Comparison of ENCODE assay signal across 35 cellular contexts in the genomic region with DNA sequence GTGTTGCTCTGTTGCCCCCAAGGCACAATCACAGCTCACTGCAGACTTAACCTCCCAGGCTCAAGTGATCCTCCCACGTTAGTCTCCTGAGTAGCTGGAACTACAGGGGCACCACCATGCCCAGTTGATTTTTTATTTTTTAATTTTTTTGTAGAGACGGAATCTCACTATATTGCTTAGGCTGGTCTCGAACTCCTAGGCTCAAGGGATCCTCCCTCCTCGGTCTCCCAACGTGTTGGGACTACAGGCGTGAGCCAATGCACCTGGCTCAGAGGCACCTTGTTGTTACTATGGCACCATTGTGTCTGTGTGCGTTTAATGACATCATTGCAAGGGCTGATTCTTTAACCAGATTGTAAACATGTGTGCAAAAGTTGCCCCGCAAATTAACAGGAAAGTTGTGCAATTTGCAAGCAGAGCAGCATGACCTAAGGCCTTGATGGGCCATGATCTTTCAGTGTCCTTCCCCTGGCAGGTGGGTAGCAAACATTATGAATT. TPM values are rescaled to one million over a fixed set of nuclear protein-coding genes. Genes with fewer than 3 reads are reported as not detected.
DNase-seq lines count a peak whose midpoint lies in the region; ATAC-seq, FAIRE-seq and TF ChIP-seq lines count a peak whose summit lies in the region.
"Had no signal": no experiment of that assay in that cellular context is flagged by ENCODE, and none has a peak within 500 bp of the region (broad histone marks: within the 10 kb centered on the region; RNA-seq: fewer than 3 reads in every experiment).

No MANE protein-coding gene starts in this region.

- no peak overlapping the region for H2AFZ ChIP-seq in IMR-90 (replicated peaks; ENCODE audit: low read length, poor library complexity)
- H2AFZ ChIP-seq in GM12878 (ENCODE audit: control insufficient read depth, low read depth, low read length), result no peak overlapping the region

- H2BK5ac ChIP-seq in IMR-90 (ENCODE audit: low read depth, low read length, poor library complexity, severe bottlenecking), result no peak overlapping the region

- intact Hi-C loops in IMR-90 (cut with micrococcal nuclease), result no loop called here
- intact Hi-C loops in GM12878 (cut with micrococcal nuclease; ENCODE audit: unreplicated experiment), result loop anchor here (10.0 kb wide), 1 partner anchor 113 kb away; a partner anchor contains a TSS
- intact Hi-C loops in mucosa of descending colon (cut with DNase I, micrococcal nuclease), result no loop called here

- no peak overlapping the region for H4K5ac ChIP-seq in IMR-90 (ENCODE audit: low read depth, low read length)

- H3K79me1 ChIP-seq in IMR-90 (ENCODE audit: low read depth in 1 of 2, low read length in 2 of 2), result no peaks in the 10 kb centered on the region

- TF ChIP-seq RAD21 in IMR-90 (IDR thresholded peaks at IDR 0.05; ENCODE audit: low read length), result no peak
- no peak for TF ChIP-seq RAD21 in GM12878 (IDR thresholded peaks at IDR 0.05; ENCODE audit: insufficient read depth, low read depth, low read length)

- H3K4me2 ChIP-seq in IMR-90 (ENCODE audit: low read depth, low read length), result no peak overlapping the region
- no peak overlapping the region for H3K4me2 ChIP-seq in GM12878 (ENCODE audit: control insufficient read depth, insufficient read depth)
- H3K4me2 ChIP-seq: smooth muscle cell had no signal

- DNase-seq in NCI-H2029 (lab: John Stamatoyannopoulos, UW) (peak; percentile 40), NCI-H2029 treated with DMSO at 0.1 percent for 48 hours (lab: John Stamatoyannopoulos, UW) (no peak), IMR-90 (no peak), GM12878 (ENCODE audit: low read depth, low spot score) (no peak), mucosa of descending colon (no peak), frontal cortex (ENCODE audit: low spot score in 2 of 2) (no peak)
- DNase-seq: activated CD4-positive, alpha-beta T cell treated with anti-CD3 and anti-CD28 coated beads for 1 hour; activated CD8-positive, alpha-beta T cell treated with anti-CD3 and anti-CD28 coated beads for 36 hours; BE2C; CD8-positive, alpha-beta memory T cell; DMS79; effector CD4-positive, alpha-beta T cell; GDM1; H9; heart left ventricle; Karpas-422; NCI-H1048; NCI-H2171; pancreas; retina; stimulated activated CD4-positive, alpha-beta T cell treated with anti-CD3 and anti-CD28 coated beads, Interleukin-1b, Interleukin-23, amount 100 ng/mL, for 48 hours; stimulated activated CD8-positive, alpha-beta memory T cell treated with anti-CD3 and anti-CD28 coated beads, Interleukin-4, amount 100 ng/mL, for 48 hours; stomach had no signal

- 80% methylated on average over 2 of the region's 8 CpGs; no CpG with 5 or more reads in 1 of the 2 experiments for WGBS in IMR-90 (ENCODE audit: extremely low coverage in 2 of 2, insufficient read length in 1 of 2), 2 experiments
- WGBS in GM12878 (ENCODE audit: insufficient coverage, insufficient replicate concordance, low lambda C conversion rate, missing lambda C conversion rate), result 73% methylated on average over 8 of the region's 8 CpGs

- H3K14ac ChIP-seq in IMR-90 (replicated peaks; ENCODE audit: low read depth, low read length), result no peak overlapping the region

- ATAC-seq in IMR-90 (ENCODE audit: low read depth), result no peak
- ATAC-seq in GM12878, result no peak
- ATAC-seq in mucosa of descending colon, result peak; percentile 76
- ATAC-seq in GM18909 (IDR thresholded peaks at IDR 0.05; ENCODE audit: poor library complexity, unreplicated experiment), result no peak
- ATAC-seq: activated CD8-positive, alpha-beta T cell treated with anti-CD3 and anti-CD28 coated beads for 36 hours; activated naive CD4-positive, alpha-beta T cell treated with anti-CD3 and anti-CD28 coated beads, Interleukin-2, amount 50 U/mL, for 72 hours; heart left ventricle had no signal

- H3K27me3 ChIP-seq in IMR-90 (ENCODE audit: control insufficient read depth, insufficient read depth, low read length) (peaks cover 62% of the 10 kb centered on the region), GM12878 (replicated peaks in 1 of 2; ENCODE audit: control insufficient read depth in 2 of 2, insufficient read depth in 2 of 2, low read length in 1 of 2) (no peaks in the 10 kb centered on the region; a peak in 1 of 4 replicates)
- H3K27me3 ChIP-seq: BE2C, breast epithelium, pancreas had no signal

- SMC1A ChIA-PET in GM12878 (lab: Charles Lee; ENCODE audit: uncharacterized antibody, unreplicated experiment), result interaction anchor here (0.9 to 2.6 kb wide), 2 partner anchors 20 to 55 kb away, joined by 3 to 9 read pairs; no protein-coding TSS in a partner anchor

- no peak overlapping the region for H2BK15ac ChIP-seq in IMR-90 (ENCODE audit: low read depth, low read length)

- H3K79me2 ChIP-seq in GM12878 (ENCODE audit: control insufficient read depth, insufficient read depth, low read length), result no peaks in the 10 kb centered on the region

- H3K9me3 ChIP-seq in IMR-90 (ENCODE audit: control insufficient read depth, insufficient read depth, low read length), result no peaks in the 10 kb centered on the region
- no peaks in the 10 kb centered on the region for H3K9me3 ChIP-seq in GM12878 (replicated peaks; ENCODE audit: control insufficient read depth, insufficient read depth, low read length)
- no peaks in the 10 kb centered on the region for H3K9me3 ChIP-seq in mucosa of descending colon
- H3K9me3 ChIP-seq: BE2C, breast epithelium, heart left ventricle, pancreas, stomach, tibial artery had no signal

- RAD21 ChIA-PET in GM12878 (lab: Charles Lee; ENCODE audit: unreplicated experiment), result interaction anchor here (1.0 to 2.4 kb wide), 3 partner anchors 14 to 109 kb away, joined by 3 to 8 read pairs (median 6); no protein-coding TSS in a partner anchor

- H3K36me3 ChIP-seq in IMR-90 (ENCODE audit: control insufficient read depth, insufficient read depth, low read length) (no peaks in the 10 kb centered on the region), GM12878 (ENCODE audit: control insufficient read depth in 2 of 2, insufficient read depth in 2 of 2, low read length in 1 of 2) (no peaks in the 10 kb centered on the region), mucosa of descending colon (ENCODE audit: low read depth) (no peaks in the 10 kb centered on the region)
- H3K36me3 ChIP-seq: BE2C, breast epithelium, heart left ventricle, pancreas, stomach, tibial artery had no signal

- H4K20me1 ChIP-seq in IMR-90 (ENCODE audit: insufficient read depth, low read length), result no peaks in the 10 kb centered on the region
- no peaks in the 10 kb centered on the region for H4K20me1 ChIP-seq in GM12878 (ENCODE audit: control insufficient read depth, insufficient read depth)

- CTCF ChIA-PET in IMR-90 (lab: Yijun Ruan, JAX), result no interaction called here
- CTCF ChIA-PET in GM12878 (lab: Yijun Ruan, JAX), result interaction anchor here (0.7 to 2.6 kb wide), 12 partner anchors 12 to 131 kb away, joined by 3 to 20 read pairs (median 3); a partner anchor contains a TSS

- no peak overlapping the region for H3K18ac ChIP-seq in IMR-90 (ENCODE audit: low read depth, low read length)

- FAIRE-seq in GM12878 (lab: Jason Lieb, UNC) (no peak), frontal cortex (lab: Jason Lieb, UNC) (no peak)
- FAIRE-seq: colon, HTR-8/SVneo, pancreas had no signal

- no peak overlapping the region for H2BK20ac ChIP-seq in IMR-90 (ENCODE audit: low read depth, low read length)

- dilution Hi-C loops in IMR-90 (cut with HindIII; ENCODE audit: low sequenced_read_pairs, unreplicated experiment), result no loop called here

- no peak overlapping the region for H2AK5ac ChIP-seq in IMR-90 (ENCODE audit: low read depth, low read length)

- 0 out of 2 replicates have a peak overlapping the region, but pooled peaks have one; percentile 44 for H3K23ac ChIP-seq in IMR-90 (ENCODE audit: low read depth, low read length)

- H2BK120ac ChIP-seq in IMR-90 (ENCODE audit: low read depth, low read length), result no peak overlapping the region

- no peak for TF ChIP-seq EP300 in GM12878 (IDR thresholded peaks at IDR 0.05; ENCODE audit: borderline replicate concordance in 1 of 2, control insufficient read depth in 1 of 2, low read depth in 2 of 2, low read length in 2 of 2)

- TF ChIP-seq POLR2A in IMR-90 (IDR thresholded peaks at IDR 0.05; ENCODE audit: low read depth, low read length) (no peak), GM12878 (IDR thresholded peaks at IDR 0.05; ENCODE audit: low read depth, low read length) (no peak)

- H4K8ac ChIP-seq in IMR-90 (ENCODE audit: low read depth in 2 of 2, low read length in 2 of 2), result no peak overlapping the region

- TF ChIP-seq CTCF in IMR-90 (conservative IDR thresholded peaks at IDR 0.05; ENCODE audit: low read depth, low read length) (no peak), GM12878 (IDR thresholded peaks at IDR 0.05 in 2 of 3, conservative IDR thresholded peaks at IDR 0.05 in 1 of 3; ENCODE audit: control insufficient read depth in 2 of 3, extremely low read depth in 1 of 3, insufficient read depth in 1 of 3, low read depth in 3 of 3, low read length in 3 of 3) (no peak), mucosa of descending colon (IDR thresholded peaks at IDR 0.05) (no peak)

- no peak overlapping the region for H3K9ac ChIP-seq in IMR-90 (ENCODE audit: low read depth, low read length)
- no peak overlapping the region for H3K9ac ChIP-seq in GM12878 (ENCODE audit: control insufficient read depth, insufficient read depth, low read length)

- no peaks in the 10 kb centered on the region for H3K4me1 ChIP-seq in IMR-90 (ENCODE audit: control insufficient read depth, insufficient read depth, low read length)
- peaks cover 9% of the 10 kb centered on the region for H3K4me1 ChIP-seq in GM12878 (ENCODE audit: control insufficient read depth, insufficient read depth, low read length)
- H3K4me1 ChIP-seq in mucosa of descending colon (ENCODE audit: low read depth), result peaks cover 7% of the 10 kb centered on the region
- H3K4me1 ChIP-seq: BE2C, pancreas had no signal

- no peak overlapping the region for H3K4ac ChIP-seq in IMR-90 (ENCODE audit: low read depth, low read length)

- no peak overlapping the region for H3K4me3 ChIP-seq in IMR-90 (ENCODE audit: insufficient read depth, low read depth, low read length)
- H3K4me3 ChIP-seq in GM12878, result no peak overlapping the region
- H3K4me3 ChIP-seq in mucosa of descending colon, result no peak overlapping the region
- H3K4me3 ChIP-seq: breast epithelium, heart left ventricle, pancreas, SK-N-MC, smooth muscle cell, stomach, tibial artery had no signal

- no TSS peak for BruUV-seq in IMR-90 (replicated peaks; lab: Mats Ljungman, UMichigan)
- BruUV-seq in GM12878 (replicated peaks; lab: Mats Ljungman, UMichigan), result no TSS peak

- no peaks in the 10 kb centered on the region for H3K9me1 ChIP-seq in IMR-90 (ENCODE audit: insufficient read depth, low read length)

- no peak overlapping the region for H4K91ac ChIP-seq in IMR-90 (ENCODE audit: insufficient read depth, low read depth, low read length)

- POLR2A ChIA-PET in IMR-90 (lab: Charles Lee; ENCODE audit: unreplicated experiment) (no interaction called here), GM12878 (lab: Charles Lee) (interaction anchor here (0.6 to 1.0 kb wide), 4 partner anchors 11 to 78 kb away, joined by 3 to 6 read pairs (median 4); no protein-coding TSS in a partner anchor)

- no peak overlapping the region for H3K56ac ChIP-seq in IMR-90 (ENCODE audit: extremely low read depth, insufficient read depth, low read length)

- in situ Hi-C loops in IMR-90 (cut with MboI; ENCODE audit: low sequenced_read_pairs), result no loop called here
- in situ Hi-C loops in GM12878 (cut with MboI), result no loop called here

- no peak overlapping the region for H2AK9ac ChIP-seq in IMR-90 (replicated peaks; ENCODE audit: low read depth, low read length, poor library complexity)

- H3K27ac ChIP-seq in IMR-90 (ENCODE audit: insufficient read depth, low read length), result no peak overlapping the region
- no peak overlapping the region for H3K27ac ChIP-seq in GM12878 (ENCODE audit: control insufficient read depth, insufficient read depth)
- H3K27ac ChIP-seq: breast epithelium, heart left ventricle, pancreas, SK-N-MC, stomach, tibial artery had no signal

RNA-seq across cellular contexts. Expression of a gene that starts 22.6 kb away (rescaled TPM):
- total RNA-seq in IMR-90 (2012; rRNA removed) (not detected in 2 replicates), GM12878 (2014; rRNA removed) (not detected in 2 replicates), GM12878 (2014; rRNA removed; fragmentation: Illumina TruSeq; extraction: Trizol) (not detected in 2 replicates), GM12878 (2021) (not detected in 2 replicates), mucosa of descending colon (under 1 TPM in 2 of 3 donors, not detected in 1; 0.05 to 0.23 TPM), frontal cortex (not detected)
- polyA plus RNA-seq in IMR-90 (2012; rRNA removed) (not detected in 2 replicates), GM12878 (2011; rRNA removed) (not detected in 2 replicates), GM12878 (2014; fragmentation: Illumina TruSeq; extraction: Trizol) (not detected in 2 replicates), GM12878 (2014; fragmentation: Nextera tagmentation; extraction: Ambion mirVana) (not detected), GM12878 (2014; rRNA removed) (not detected in 2 replicates), GM12878 (2016; fragmentation: Nextera tagmentation; extraction: Ambion mirVana) (not detected)
- not detected in 2 replicates for polyA plus RNA-seq in IMR-90 (2012; cell fraction: cytosol; rRNA removed)
- not detected in 2 replicates for polyA plus RNA-seq in IMR-90 (2012; cell fraction: nucleus; rRNA removed; ENCODE audit: low replicate concordance)
- total RNA-seq in GM12878 (2013; cell fraction: nucleolus; rRNA removed), result not detected in 2 replicates
- polyA plus RNA-seq in GM12878 (2011; ENCODE audit: low read depth), result not detected
- not detected in 2 replicates for polyA plus RNA-seq in GM12878 (2011; cell fraction: cytosol; rRNA removed)
- polyA plus RNA-seq in GM12878 (2011; cell fraction: nucleus; rRNA removed), result not detected in 2 replicates
- polyA plus RNA-seq in GM12878 (2012), result not detected in 2 replicates
- polyA minus RNA-seq in GM12878 (2011; rRNA and poly(A)+ RNA removed), result not detected in 2 replicates
- polyA minus RNA-seq in GM12878 (2011; cell fraction: cytosol; rRNA and poly(A)+ RNA removed), result not detected in 2 replicates
- polyA minus RNA-seq in GM12878 (2011; cell fraction: nucleus; rRNA and poly(A)+ RNA removed), result not detected in 2 replicates
- total RNA-seq: activated CD8-positive, alpha-beta T cell treated with anti-CD3 and anti-CD28 coated beads for 36 hours; activated T-helper 2 cell treated with anti-CD3 and anti-CD28 coated beads, Interferon-gamma antibody, Interleukin-2, Interleukin-4, amounts not matched to agents 10 μg/mL and 5 μg/mL and 100 μg/mL, durations not matched to agents 14 hours and 24 hours and 36 hours; breast epithelium; CD8-positive, alpha-beta memory T cell; fibroblast of villous mesenchyme; H9; neural crest cell; smooth muscle cell; stomach had no signal
- polyA plus RNA-seq: CD8-positive, alpha-beta memory T cell; pancreas; smooth muscle cell had no signal

RNA-seq across cellular contexts. Expression of a gene that starts 32.2 kb away (rescaled TPM):
- not detected in 2 replicates for total RNA-seq in IMR-90 (2012; rRNA removed)
- polyA plus RNA-seq in IMR-90 (2012; rRNA removed), result not detected in 2 replicates
- not detected in 2 replicates for polyA plus RNA-seq in IMR-90 (2012; cell fraction: cytosol; rRNA removed)
- not detected in 2 replicates for polyA plus RNA-seq in IMR-90 (2012; cell fraction: nucleus; rRNA removed; ENCODE audit: low replicate concordance)
- not detected in 2 replicates for total RNA-seq in GM12878 (2013; cell fraction: nucleolus; rRNA removed)
- total RNA-seq in GM12878 (2014; rRNA removed), result not detected in 2 replicates
- not detected in 2 replicates for total RNA-seq in GM12878 (2014; rRNA removed; fragmentation: Illumina TruSeq; extraction: Trizol)
- not detected in 2 replicates for total RNA-seq in GM12878 (2021)
- not detected for polyA plus RNA-seq in GM12878 (2011; ENCODE audit: low read depth)
- polyA plus RNA-seq in GM12878 (2011; rRNA removed), result not detected in 2 replicates
- not detected in 2 replicates for polyA plus RNA-seq in GM12878 (2011; cell fraction: cytosol; rRNA removed)
- polyA plus RNA-seq in GM12878 (2011; cell fraction: nucleus; rRNA removed), result not detected in 2 replicates
- polyA plus RNA-seq in GM12878 (2012), result not detected in 2 replicates
- polyA plus RNA-seq in GM12878 (2014; fragmentation: Illumina TruSeq; extraction: Trizol), result not detected in 2 replicates
- polyA plus RNA-seq in GM12878 (2014; fragmentation: Nextera tagmentation; extraction: Ambion mirVana), result not detected
- not detected in 2 replicates for polyA plus RNA-seq in GM12878 (2014; rRNA removed)
- polyA plus RNA-seq in GM12878 (2016; fragmentation: Nextera tagmentation; extraction: Ambion mirVana), result not detected
- not detected in 2 replicates for polyA minus RNA-seq in GM12878 (2011; rRNA and poly(A)+ RNA removed)
- not detected in 2 replicates for polyA minus RNA-seq in GM12878 (2011; cell fraction: cytosol; rRNA and poly(A)+ RNA removed)
- polyA minus RNA-seq in GM12878 (2011; cell fraction: nucleus; rRNA and poly(A)+ RNA removed), result not detected in 2 replicates
- not detected for total RNA-seq in mucosa of descending colon
- total RNA-seq in frontal cortex, result not detected
- total RNA-seq: activated CD8-positive, alpha-beta T cell treated with anti-CD3 and anti-CD28 coated beads for 36 hours; activated naive CD4-positive, alpha-beta T cell treated with anti-CD3 and anti-CD28 coated beads, Interleukin-2, amount 50 U/mL, for 72 hours; activated T-helper 2 cell treated with anti-CD3 and anti-CD28 coated beads, Interferon-gamma antibody, Interleukin-2, Interleukin-4, amounts not matched to agents 10 μg/mL and 5 μg/mL and 100 μg/mL, durations not matched to agents 14 hours and 24 hours and 36 hours; breast epithelium; CD8-positive, alpha-beta memory T cell; fibroblast of villous mesenchyme; H9; heart left ventricle; neural crest cell; pancreas; smooth muscle cell; stomach; T-helper 1 cell treated with Interleukin-12 subunit alpha and Interleukin-12 subunit beta and Interleukin-4 antibody, amounts not matched to agents 30 ng/mL and 1 ng/mL, for 36 hours had no signal
- polyA plus RNA-seq: CD8-positive, alpha-beta memory T cell; heart left ventricle; pancreas; smooth muscle cell; stomach had no signal

RNA-seq across cellular contexts. Expression of a gene that starts 37.0 kb away (rescaled TPM):
- total RNA-seq in IMR-90 (2012; rRNA removed) (36.1 and 38.9 TPM in 2 replicates), GM12878 (2014; rRNA removed) (59.9 and 78.0 TPM in 2 replicates), GM12878 (2014; rRNA removed; fragmentation: Illumina TruSeq; extraction: Trizol) (32.6 and 34.7 TPM in 2 replicates), GM12878 (2021) (50.6 and 51.3 TPM in 2 replicates), mucosa of descending colon (10 to 100 TPM; 32.8 to 47.0 (median 45.0) TPM), frontal cortex (20.8 TPM)
- polyA plus RNA-seq in IMR-90 (2012; rRNA removed) (49.0 and 52.2 TPM in 2 replicates), GM12878 (2011; rRNA removed) (22.6 and 38.7 TPM in 2 replicates), GM12878 (2014; fragmentation: Illumina TruSeq; extraction: Trizol) (44.9 and 54.2 TPM in 2 replicates), GM12878 (2014; fragmentation: Nextera tagmentation; extraction: Ambion mirVana) (10 to 100 TPM; 26.3 to 45.7 TPM), GM12878 (2014; rRNA removed) (59.7 and 69.1 TPM in 2 replicates), GM12878 (2016; fragmentation: Nextera tagmentation; extraction: Ambion mirVana) (100 to 1,000 TPM in 1 of 2 experiments, 10 to 100 TPM in 1; 87.2 to 101 TPM)
- 39.9 and 44.8 TPM in 2 replicates for polyA plus RNA-seq in IMR-90 (2012; cell fraction: cytosol; rRNA removed)
- polyA plus RNA-seq in IMR-90 (2012; cell fraction: nucleus; rRNA removed; ENCODE audit: low replicate concordance), result 60.6 and 87.6 TPM in 2 replicates
- total RNA-seq in GM12878 (2013; cell fraction: nucleolus; rRNA removed), result 22.0 and 23.1 TPM in 2 replicates
- polyA plus RNA-seq in GM12878 (2011; ENCODE audit: low read depth), result 23.1 TPM
- polyA plus RNA-seq in GM12878 (2011; cell fraction: cytosol; rRNA removed), result 57.1 and 62.5 TPM in 2 replicates
- polyA plus RNA-seq in GM12878 (2011; cell fraction: nucleus; rRNA removed), result 64.0 and 67.5 TPM in 2 replicates
- polyA plus RNA-seq in GM12878 (2012), result 29.3 and 37.0 TPM in 2 replicates
- polyA minus RNA-seq in GM12878 (2011; rRNA and poly(A)+ RNA removed), result 55.8 and 57.1 TPM in 2 replicates
- polyA minus RNA-seq in GM12878 (2011; cell fraction: cytosol; rRNA and poly(A)+ RNA removed), result 9.1 and 13.9 TPM in 2 replicates
- polyA minus RNA-seq in GM12878 (2011; cell fraction: nucleus; rRNA and poly(A)+ RNA removed), result 13.7 and 20.0 TPM in 2 replicates

RNA-seq across cellular contexts. Expression of a gene that starts 40.4 kb away (rescaled TPM):
- total RNA-seq in IMR-90 (2012; rRNA removed) (138 and 144 TPM in 2 replicates), GM12878 (2014; rRNA removed) (97.5 and 113 TPM in 2 replicates), GM12878 (2014; rRNA removed; fragmentation: Illumina TruSeq; extraction: Trizol) (79.5 and 80.7 TPM in 2 replicates), GM12878 (2021) (65.6 and 68.9 TPM in 2 replicates), mucosa of descending colon (10 to 100 TPM; 82.0 to 88.8 (median 85.2) TPM), frontal cortex (37.5 TPM)
- polyA plus RNA-seq in IMR-90 (2012; rRNA removed) (165 and 173 TPM in 2 replicates), GM12878 (2011; rRNA removed) (129 and 143 TPM in 2 replicates), GM12878 (2014; fragmentation: Illumina TruSeq; extraction: Trizol) (103 and 107 TPM in 2 replicates), GM12878 (2014; fragmentation: Nextera tagmentation; extraction: Ambion mirVana) (100 to 1,000 TPM; 137 to 142 TPM), GM12878 (2014; rRNA removed) (88.5 and 102 TPM in 2 replicates), GM12878 (2016; fragmentation: Nextera tagmentation; extraction: Ambion mirVana) (100 to 1,000 TPM; 163 to 180 TPM)
- 185 and 186 TPM in 2 replicates for polyA plus RNA-seq in IMR-90 (2012; cell fraction: cytosol; rRNA removed)
- polyA plus RNA-seq in IMR-90 (2012; cell fraction: nucleus; rRNA removed; ENCODE audit: low replicate concordance), result 48.3 and 110 TPM in 2 replicates
- 75.0 and 89.6 TPM in 2 replicates for total RNA-seq in GM12878 (2013; cell fraction: nucleolus; rRNA removed)
- 62.0 TPM for polyA plus RNA-seq in GM12878 (2011; ENCODE audit: low read depth)
- 160 and 167 TPM in 2 replicates for polyA plus RNA-seq in GM12878 (2011; cell fraction: cytosol; rRNA removed)
- polyA plus RNA-seq in GM12878 (2011; cell fraction: nucleus; rRNA removed), result 75.6 and 107 TPM in 2 replicates
- 72.0 and 78.0 TPM in 2 replicates for polyA plus RNA-seq in GM12878 (2012)
- 64.1 and 75.9 TPM in 2 replicates for polyA minus RNA-seq in GM12878 (2011; rRNA and poly(A)+ RNA removed)
- polyA minus RNA-seq in GM12878 (2011; cell fraction: cytosol; rRNA and poly(A)+ RNA removed), result 29.9 and 33.6 TPM in 2 replicates
- 39.4 and 52.1 TPM in 2 replicates for polyA minus RNA-seq in GM12878 (2011; cell fraction: nucleus; rRNA and poly(A)+ RNA removed)

RNA-seq across cellular contexts. Expression of a gene that starts 40.7 kb away (rescaled TPM):
- total RNA-seq in IMR-90 (2012; rRNA removed) (34.2 and 38.6 TPM in 2 replicates), GM12878 (2014; rRNA removed) (52.3 and 53.9 TPM in 2 replicates), GM12878 (2014; rRNA removed; fragmentation: Illumina TruSeq; extraction: Trizol) (27.8 and 29.4 TPM in 2 replicates), GM12878 (2021) (52.8 and 58.5 TPM in 2 replicates), mucosa of descending colon (10 to 100 TPM; 27.7 to 34.8 (median 30.0) TPM), frontal cortex (17.1 TPM)
- polyA plus RNA-seq in IMR-90 (2012; rRNA removed) (28.8 and 30.6 TPM in 2 replicates), GM12878 (2011; rRNA removed) (50.6 and 101 TPM in 2 replicates), GM12878 (2014; fragmentation: Illumina TruSeq; extraction: Trizol) (35.7 and 42.6 TPM in 2 replicates), GM12878 (2014; fragmentation: Nextera tagmentation; extraction: Ambion mirVana) (10 to 100 TPM; 13.1 to 13.5 TPM), GM12878 (2014; rRNA removed) (54.3 and 56.8 TPM in 2 replicates), GM12878 (2016; fragmentation: Nextera tagmentation; extraction: Ambion mirVana) (10 to 100 TPM; 60.4 to 67.5 TPM)
- 17.7 and 19.8 TPM in 2 replicates for polyA plus RNA-seq in IMR-90 (2012; cell fraction: cytosol; rRNA removed)
- 93.0 and 136 TPM in 2 replicates for polyA plus RNA-seq in IMR-90 (2012; cell fraction: nucleus; rRNA removed; ENCODE audit: low replicate concordance)
- total RNA-seq in GM12878 (2013; cell fraction: nucleolus; rRNA removed), result 240 and 258 TPM in 2 replicates
- 20.7 TPM for polyA plus RNA-seq in GM12878 (2011; ENCODE audit: low read depth)
- 116 and 123 TPM in 2 replicates for polyA plus RNA-seq in GM12878 (2011; cell fraction: cytosol; rRNA removed)
- polyA plus RNA-seq in GM12878 (2011; cell fraction: nucleus; rRNA removed), result 527 and 554 TPM in 2 replicates
- 30.5 and 33.7 TPM in 2 replicates for polyA plus RNA-seq in GM12878 (2012)
- 95.3 and 102 TPM in 2 replicates for polyA minus RNA-seq in GM12878 (2011; rRNA and poly(A)+ RNA removed)
- polyA minus RNA-seq in GM12878 (2011; cell fraction: cytosol; rRNA and poly(A)+ RNA removed), result 24.2 and 31.5 TPM in 2 replicates
- 86.3 and 152 TPM in 2 replicates for polyA minus RNA-seq in GM12878 (2011; cell fraction: nucleus; rRNA and poly(A)+ RNA removed)
